ENCODE assay signal across 15 cellular contexts in genomic region chr5:131513780-131514179, GRCh38.
DNase-seq lines count a peak whose midpoint lies in the region; ATAC-seq and TF ChIP-seq lines count a peak whose summit lies in the region.
"Had no signal": no experiment of that assay in that cellular context is flagged by ENCODE, and none has a peak within 500 bp of the region (broad histone marks: within the 10 kb centered on the region; RNA-seq: fewer than 3 reads in every experiment).

No MANE protein-coding gene starts in this region.

- H3K27me3 ChIP-seq in MM.1S (replicated peaks; ENCODE audit: insufficient read depth, low read length): no peaks in the 10 kb centered on the region
- H3K27me3 ChIP-seq: foreskin keratinocyte, Peyer's patch, stomach had no signal

- peaks cover 9% of the 10 kb centered on the region for H3F3A ChIP-seq in MM.1S (ENCODE audit: insufficient read depth, low read length)

- H3K4me2 ChIP-seq in MM.1S (ENCODE audit: low read depth, low read length): no peak overlapping the region

- no peak overlapping the region for H2AFZ ChIP-seq in MM.1S (ENCODE audit: low read length)

- no peak overlapping the region for H3K9ac ChIP-seq in MM.1S (ENCODE audit: low read length)

- H3K27ac ChIP-seq in MM.1S (ENCODE audit: low read length): no peak overlapping the region
- H3K27ac ChIP-seq: foreskin keratinocyte had no signal

- peaks cover 19% of the 10 kb centered on the region; the same call in 1 of the 2 replicates for H3K79me2 ChIP-seq in MM.1S (ENCODE audit: low read length)

- TF ChIP-seq CTCF in natural killer cell (IDR thresholded peaks at IDR 0.05) (no peak), MM.1S (IDR thresholded peaks at IDR 0.05; ENCODE audit: low read length) (no peak)

- H3K27ac Mint-ChIP-seq in T-cell: peak overlapping the region; percentile 70 to 81
- peak overlapping the region; percentile 91 to 96 for H3K27ac Mint-ChIP-seq in natural killer cell
- H3K27ac Mint-ChIP-seq: progenitor cell of endocrine pancreas had no signal

- no peaks in the 10 kb centered on the region for H3K9me2 ChIP-seq in MM.1S (replicated peaks; ENCODE audit: insufficient read depth, low read length)

- peak overlapping the region; percentile 38 for H3K4me3 Mint-ChIP-seq in activated T-cell treated with anti-CD3 and anti-CD28 coated beads, Interleukin-2, amount 50 U/mL, for 4 hours
- H3K4me3 Mint-ChIP-seq in T-cell: peak overlapping the region in 2 of 3 donors; percentile 34 to 65
- peak overlapping the region; percentile 90 for H3K4me3 Mint-ChIP-seq in natural killer cell

- H3K9me3 ChIP-seq in MM.1S (replicated peaks; ENCODE audit: insufficient read depth, low read length): no peaks in the 10 kb centered on the region
- H3K9me3 ChIP-seq: Peyer's patch, stomach had no signal

- intact Hi-C loops in natural killer cell (cut with micrococcal nuclease): loop anchor here (1.0 to 2.0 kb wide), 2 partner anchors 35 to 121 kb away; partner anchors contain the start of gene RAPGEF6

- POLR2A ChIA-PET in T-cell (lab: Charles Lee): no interaction called here

- ATAC-seq in activated T-cell treated with anti-CD3 and anti-CD28 coated beads, Interleukin-2, amount 50 U/mL, for 4 hours: peak; percentile 51 to 65
- ATAC-seq in GM21576 (IDR thresholded peaks at IDR 0.05; ENCODE audit: unreplicated experiment) (peak; percentile 46), T-cell (replicated peaks in 1 of 4) (no peak), natural killer cell (peak in 2 of 3 donors; percentile 12 to 25), GM19395 (IDR thresholded peaks at IDR 0.05; ENCODE audit: unreplicated experiment) (no peak)
- ATAC-seq: foreskin keratinocyte had no signal

- no peak for DNase-seq in activated T-cell treated with anti-CD3 and anti-CD28 coated beads, Interleukin-2, amount 50 U/mL, for 4 hours
- DNase-seq in activated T-cell treated with anti-CD3 and anti-CD28 coated beads, Interleukin-2, amount 50 U/mL, for 48 hours: no peak
- DNase-seq in T-cell: no peak
- no peak for DNase-seq in natural killer cell
- no peak for DNase-seq in MM.1S
- DNase-seq in NCI-H82 treated with DMSO at 0.1 percent for 48 hours (lab: John Stamatoyannopoulos, UW; ENCODE audit: unreplicated experiment): no peak
- DNase-seq: amniotic stem cell, COR-L47, foreskin keratinocyte, NCI-H2081, Peyer's patch, stomach had no signal

- peaks cover 37% of the 10 kb centered on the region for H3K4me1 ChIP-seq in MM.1S (ENCODE audit: low read length)
- H3K4me1 ChIP-seq: Peyer's patch had no signal

- no peak overlapping the region for H3K4me3 ChIP-seq in MM.1S (ENCODE audit: low read length)
- H3K4me3 ChIP-seq: Peyer's patch, stomach had no signal

- CTCF ChIA-PET in T-cell (lab: Charles Lee): interaction anchor here (0.5 to 1.2 kb wide), 3 partner anchors 33 to 87 kb away, joined by 3 to 5 read pairs (median 3); no protein-coding TSS in a partner anchor

- H3K36me3 Mint-ChIP-seq in activated T-cell treated with anti-CD3 and anti-CD28 coated beads, Interleukin-2, amount 50 U/mL, for 4 hours (ENCODE audit: insufficient read depth): peaks cover 22% of the 10 kb centered on the region
- H3K36me3 Mint-ChIP-seq in T-cell: peaks cover 33% of the 10 kb centered on the region
- H3K36me3 Mint-ChIP-seq in natural killer cell: no peaks in the 10 kb centered on the region

- H3K9me3 Mint-ChIP-seq in activated T-cell treated with anti-CD3 and anti-CD28 coated beads, Interleukin-2, amount 50 U/mL, for 4 hours: no peaks in the 10 kb centered on the region
- no peaks in the 10 kb centered on the region for H3K9me3 Mint-ChIP-seq in T-cell
- no peaks in the 10 kb centered on the region for H3K9me3 Mint-ChIP-seq in natural killer cell

- H3K36me3 ChIP-seq in MM.1S (replicated peaks; ENCODE audit: insufficient read depth, low read length): no peaks in the 10 kb centered on the region

- H3K27me3 Mint-ChIP-seq in activated T-cell treated with anti-CD3 and anti-CD28 coated beads, Interleukin-2, amount 50 U/mL, for 4 hours (ENCODE audit: low read depth): no peaks in the 10 kb centered on the region
- H3K27me3 Mint-ChIP-seq in T-cell (no peaks in the 10 kb centered on the region), natural killer cell (ENCODE audit: low read depth in 2 of 2) (no peaks in the 10 kb centered on the region)
- H3K27me3 Mint-ChIP-seq: progenitor cell of endocrine pancreas had no signal

- H3K4me1 Mint-ChIP-seq in activated T-cell treated with anti-CD3 and anti-CD28 coated beads, Interleukin-2, amount 50 U/mL, for 4 hours (ENCODE audit: low read depth): peaks cover 55% of the 10 kb centered on the region
- H3K4me1 Mint-ChIP-seq in T-cell: peaks cover 67 to 71% (median 71%) of the 10 kb centered on the region in 3 donors
- peaks cover 43 to 44% of the 10 kb centered on the region in 2 donors for H3K4me1 Mint-ChIP-seq in natural killer cell

- H4K20me1 ChIP-seq in MM.1S (ENCODE audit: insufficient read depth, low read length): no peaks in the 10 kb centered on the region

Comparison
In these comparisons a context has a peak if more than half of its experiments do, and no peak if none do; other contexts are left out.
1. ATAC-seq: peak in activated T-cell treated with anti-CD3 and anti-CD28 coated beads, Interleukin-2, amount 50 U/mL, for 4 hours (2 of 2), GM21576 (single experiment) and natural killer cell (2 of 3); none in T-cell (0 of 4) and GM19395 (single experiment).
2. H3K4me3 Mint-ChIP-seq: peak in every context shown above with its lines; median percentile 90 in natural killer cell; 50 in T-cell; 38 in activated T-cell treated with anti-CD3 and anti-CD28 coated beads, Interleukin-2, amount 50 U/mL, for 4 hours.